17 cellular contexts compared by ENCODE assay signal in the genomic region with DNA sequence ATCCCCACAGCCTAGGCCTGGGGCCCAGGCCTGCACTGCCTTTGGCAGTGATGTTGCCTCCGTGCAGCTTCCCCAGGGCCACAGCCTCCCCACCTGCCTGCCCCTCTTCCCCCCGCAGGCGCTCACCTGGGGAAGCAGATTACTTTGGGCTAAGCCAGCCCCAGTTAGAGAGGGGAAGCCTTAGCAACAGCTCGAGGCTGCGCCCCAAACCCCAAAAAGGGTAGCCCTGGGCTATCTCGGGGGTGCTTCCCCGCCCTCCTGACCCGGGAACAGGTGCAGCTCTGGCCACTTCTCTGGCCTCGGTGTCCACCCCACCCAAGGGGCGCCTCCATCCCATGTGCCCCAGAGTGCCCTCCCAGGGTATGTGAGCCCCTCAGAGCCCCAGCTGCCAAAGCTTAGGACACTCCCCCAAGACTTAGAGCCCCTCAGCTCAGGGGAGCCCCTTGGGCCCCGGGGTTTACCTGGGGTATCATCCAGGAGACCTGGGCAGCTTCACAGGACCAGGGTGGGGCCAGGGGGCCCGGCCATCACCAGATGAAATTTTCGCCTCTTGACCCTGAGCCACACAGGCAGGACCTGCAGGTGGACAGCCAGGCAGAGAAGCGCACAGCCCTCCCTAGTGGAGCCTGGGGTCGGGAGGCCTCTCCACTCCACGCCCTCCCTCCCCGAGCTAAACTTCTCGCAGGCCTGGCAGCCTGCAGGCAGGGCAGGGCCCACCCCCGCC. TPM values are rescaled to one million over a fixed set of nuclear protein-coding genes. Genes with fewer than 3 reads are reported as not detected.
DNase-seq lines count a peak whose midpoint lies in the region; ATAC-seq and TF ChIP-seq lines count a peak whose summit lies in the region.
"Had no signal": no experiment of that assay in that cellular context is flagged by ENCODE, and none has a peak within 500 bp of the region (broad histone marks: within the 10 kb centered on the region; RNA-seq: fewer than 3 reads in every experiment).

No MANE protein-coding gene starts in this region.

- H3K4me3 ChIP-seq in heart left ventricle (no peak overlapping the region), right atrium auricular region (no peak overlapping the region), osteoblast (ENCODE audit: insufficient read depth, low read length) (no peak overlapping the region), aorta (ENCODE audit: low read length in 2 of 2) (no peak overlapping the region)
- H3K4me3 ChIP-seq: A549, PC-9 had no signal

- H3K79me2 ChIP-seq in osteoblast (ENCODE audit: insufficient read depth, low read length): no peaks in the 10 kb centered on the region

- H3K36me3 ChIP-seq in heart left ventricle (no peaks in the 10 kb centered on the region), right atrium auricular region (no peaks in the 10 kb centered on the region), osteoblast (ENCODE audit: insufficient read depth, low read length) (no peaks in the 10 kb centered on the region), aorta (ENCODE audit: control insufficient read depth in 1 of 2, insufficient read depth in 2 of 2, low read length in 1 of 2) (no peaks in the 10 kb centered on the region)

- WGBS in heart left ventricle, 4 donors: 64 to 72% (median 68%) methylated on average over 14 to 19 of the region's 19 CpGs
- WGBS in aorta, 2 donors: 82 to 83% methylated on average over 17 to 19 of the region's 19 CpGs

- H3K27me3 ChIP-seq in heart left ventricle (peaks cover 3 to 79% (median 13%) of the 10 kb centered on the region in 9 donors), right atrium auricular region (no peaks in the 10 kb centered on the region), osteoblast (ENCODE audit: insufficient read depth, low read length) (no peaks in the 10 kb centered on the region), aorta (ENCODE audit: control insufficient read depth in 1 of 2, insufficient read depth in 2 of 2, low read length in 1 of 2) (no peaks in the 10 kb centered on the region)

- TF ChIP-seq POLR2A in heart left ventricle (IDR thresholded peaks at IDR 0.05): no peak

- no peaks in the 10 kb centered on the region for H4K20me1 ChIP-seq in osteoblast (ENCODE audit: insufficient read depth, low read length)

- DNase-seq in heart left ventricle (peak in 3 of 5 donors; percentile 5 to 47 (median 10)), right atrium auricular region (ENCODE audit: low spot score) (no peak), left ventricle myocardium superior (peak; percentile 24), osteoblast (ENCODE audit: insufficient read length, low spot score, missing footprints) (peak; percentile 83), aorta (peak; percentile 35 to 71), hepatic stellate cell (ENCODE audit: low spot score) (no peak), cerebellar cortex (ENCODE audit: low spot score) (no peak)
- DNase-seq: EL, GF-D8, KG1, NCI-H1092 treated with DMSO at 0.1 percent for 48 hours, NCI-H1436 treated with DMSO at 0.1 percent for 48 hours, NCI-H2227 treated with DMSO at 0.1 percent for 48 hours, NCI-H510A, PC-9 had no signal

- no peak for ATAC-seq in heart left ventricle
- ATAC-seq in left ventricle myocardium superior: no peak
- ATAC-seq in aorta (ENCODE audit: low FRiP score): no peak
- ATAC-seq: A549 had no signal

- no peak overlapping the region for H2AFZ ChIP-seq in osteoblast (ENCODE audit: low read length)
- H2AFZ ChIP-seq: PC-9 had no signal

- intact Hi-C loops in heart left ventricle (cut with DNase I): no loop called here
- intact Hi-C loops in left ventricle myocardium superior (cut with micrococcal nuclease): no loop called here
- intact Hi-C loops in aorta (cut with DNase I): no loop called here

- H3K27ac ChIP-seq in heart left ventricle (no peak overlapping the region), right atrium auricular region (no peak overlapping the region), osteoblast (ENCODE audit: low read depth, low read length) (no peak overlapping the region), aorta (ENCODE audit: low read depth in 1 of 2, low read length in 2 of 2) (no peak overlapping the region)
- H3K27ac ChIP-seq: A549, PC-9, RWPE1 had no signal

- TF ChIP-seq CTCF in heart left ventricle (IDR thresholded peaks at IDR 0.05): no peak
- TF ChIP-seq CTCF in right atrium auricular region (IDR thresholded peaks at IDR 0.05): no peak
- no peak for TF ChIP-seq CTCF in osteoblast (IDR thresholded peaks at IDR 0.05; ENCODE audit: extremely low read depth, low read depth, low read length)

- H3K9me3 ChIP-seq in heart left ventricle (no peaks in the 10 kb centered on the region), right atrium auricular region (no peaks in the 10 kb centered on the region), osteoblast (ENCODE audit: low read depth, low read length) (no peaks in the 10 kb centered on the region), aorta (ENCODE audit: control insufficient read depth, low read length) (no peaks in the 10 kb centered on the region)
- H3K9me3 ChIP-seq: A549 had no signal

- H3K4me1 ChIP-seq in heart left ventricle (peaks cover 0 to 4% (median 0%) of the 10 kb centered on the region in 12 donors), right atrium auricular region (no peaks in the 10 kb centered on the region), osteoblast (ENCODE audit: insufficient read depth, low read length) (no peaks in the 10 kb centered on the region), aorta (ENCODE audit: control insufficient read depth in 1 of 2, insufficient read depth in 2 of 2, low read length in 2 of 2) (no peaks in the 10 kb centered on the region)
- H3K4me1 ChIP-seq: A549 had no signal

- no peak overlapping the region for H3K4me2 ChIP-seq in osteoblast (ENCODE audit: insufficient read depth, low read length)
- H3K4me2 ChIP-seq: A549, PC-9 had no signal

RNA-seq across cellular contexts. Expression of gene TTC34, which starts 3.3 kb away (rescaled TPM):
- under 1 TPM in 8 of 9 donors, not detected in 1; 0.19 to 0.67 (median 0.52) TPM for total RNA-seq in heart left ventricle
- under 1 TPM; 0.06 to 0.30 TPM for polyA plus RNA-seq in heart left ventricle
- under 1 TPM; 0.08 to 0.11 TPM for total RNA-seq in right atrium auricular region
- total RNA-seq in left ventricle myocardium superior: 0.59 TPM
- 0.29 and 0.36 TPM in 2 replicates for total RNA-seq in osteoblast
- 1 to 10 TPM in 1 of 2 donors, under 1 TPM in 1; 0.55 to 1.3 TPM for total RNA-seq in aorta
- polyA plus RNA-seq in aorta: under 1 TPM in 1 of 2 donors, not detected in 1; 0.95 TPM

Comparison
In these comparisons a context has a peak if more than half of its experiments do, and no peak if none do; other contexts are left out.
1. DNase-seq: peak in heart left ventricle (3 of 5), left ventricle myocardium superior (single experiment), osteoblast (single experiment) and aorta (2 of 2); none in right atrium auricular region (single experiment), hepatic stellate cell (single experiment) and cerebellar cortex (single experiment).